ENCODE assay signal across 22 cellular contexts in the genomic region with DNA sequence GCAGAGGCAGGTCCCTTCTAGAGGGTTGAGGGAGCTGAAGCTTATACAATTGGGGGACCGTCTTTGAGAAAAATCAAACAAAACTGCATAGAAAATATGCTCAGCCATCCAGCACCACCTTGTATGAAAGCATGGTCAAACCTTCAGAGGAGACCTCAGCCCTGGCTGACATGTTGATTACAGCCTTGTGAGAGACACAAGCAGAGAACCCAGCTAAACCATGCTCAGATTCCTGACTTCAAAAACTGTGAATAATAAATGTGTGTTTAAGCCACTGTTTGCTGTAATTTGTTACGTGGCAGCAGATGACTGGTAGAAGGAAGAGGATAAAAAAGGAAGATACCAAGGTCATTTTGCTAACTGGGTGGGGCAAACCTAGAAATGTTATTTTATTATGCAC.
DNase-seq lines count a peak whose midpoint lies in the region; FAIRE-seq and TF ChIP-seq lines count a peak whose summit lies in the region.
"Had no signal": no experiment of that assay in that cellular context is flagged by ENCODE, and none has a peak within 500 bp of the region (broad histone marks: within the 10 kb centered on the region; RNA-seq: fewer than 3 reads in every experiment).

No MANE protein-coding gene starts in this region.

- H3K27ac ChIP-seq in astrocyte (ENCODE audit: low read depth, low read length) (no peak overlapping the region), kidney (ENCODE audit: low read depth in 2 of 2, low read length in 2 of 2) (peak overlapping the region; percentile 18 to 66), testis (no peak overlapping the region)

- FAIRE-seq in astrocyte (lab: Jason Lieb, UNC) (no peak), kidney (lab: Jason Lieb, UNC) (no peak)
- FAIRE-seq: GM12878 had no signal

- H3K27ac Mint-ChIP-seq in Calu3 (ENCODE audit: unreplicated experiment): peak overlapping the region; percentile 89
- peak overlapping the region; percentile 49 for H3K27ac Mint-ChIP-seq in astrocyte (ENCODE audit: unreplicated experiment)
- H3K27ac Mint-ChIP-seq: CD4-positive, CD25-positive, alpha-beta regulatory T cell had no signal

- peaks cover 16% of the 10 kb centered on the region for H3K36me3 Mint-ChIP-seq in Calu3 (ENCODE audit: insufficient read depth, unreplicated experiment)
- peaks cover 10% of the 10 kb centered on the region for H3K36me3 Mint-ChIP-seq in astrocyte (ENCODE audit: low read depth, unreplicated experiment)
- H3K36me3 Mint-ChIP-seq: CD4-positive, CD25-positive, alpha-beta regulatory T cell had no signal

- no peaks in the 10 kb centered on the region for H4K20me1 ChIP-seq in astrocyte (ENCODE audit: insufficient read depth, low read length)

- peak overlapping the region; percentile 42 for H3K4me3 Mint-ChIP-seq in Calu3 (ENCODE audit: low read depth, unreplicated experiment)
- no peak overlapping the region for H3K4me3 Mint-ChIP-seq in astrocyte (ENCODE audit: unreplicated experiment)
- H3K4me3 Mint-ChIP-seq: CD4-positive, CD25-positive, alpha-beta regulatory T cell had no signal

- intact Hi-C loops in Calu3 (cut with micrococcal nuclease; ENCODE audit: unreplicated experiment): no loop called here
- intact Hi-C loops in kidney (cut with DNase I): no loop called here
- intact Hi-C loops in testis (cut with DNase I; ENCODE audit: low total_unique reads): no loop called here

- DNase-seq in Calu3 (no peak), astrocyte (ENCODE audit: low read depth) (no peak), kidney (no peak), renal cortical epithelial cell (ENCODE audit: low read depth) (peak; percentile 55), NCI-H146 (lab: John Stamatoyannopoulos, UW) (no peak), testis (no peak), UCSD-AML1 (lab: John Stamatoyannopoulos, UW; ENCODE audit: unreplicated experiment) (no peak)
- DNase-seq: CD4-positive, CD25-positive, alpha-beta regulatory T cell; DMS 273 treated with DMSO at 0.1 percent for 48 hours; DND-41; H7; Karpas-422; MV-4-11; NCI-H1105 treated with DMSO at 0.1 percent for 48 hours; NCI-H1694; NCI-H2081; NCI-H2171; NCI-H345; NCI-H524 treated with DMSO at 0.1 percent for 48 hours; OCI-M1; SHP77 had no signal

- H3K4me2 ChIP-seq in astrocyte (ENCODE audit: low read length): no peak overlapping the region

- no peaks in the 10 kb centered on the region for H3K27me3 Mint-ChIP-seq in Calu3 (ENCODE audit: unreplicated experiment)
- H3K27me3 Mint-ChIP-seq in astrocyte (ENCODE audit: low read depth, unreplicated experiment): no peaks in the 10 kb centered on the region
- H3K27me3 Mint-ChIP-seq: CD4-positive, CD25-positive, alpha-beta regulatory T cell had no signal

- CTCF ChIA-PET in Calu3 (lab: Charles Lee): interaction anchor here (0.5 kb wide), 2 partner anchors 366 to 374 kb away, joined by 3 read pairs; no protein-coding TSS in a partner anchor

- no peaks in the 10 kb centered on the region for H3K36me3 ChIP-seq in astrocyte (ENCODE audit: insufficient read depth, low read length)
- H3K36me3 ChIP-seq in kidney (ENCODE audit: control insufficient read depth in 1 of 2, insufficient read depth in 2 of 2, low read length in 2 of 2): no peaks in the 10 kb centered on the region
- no peaks in the 10 kb centered on the region for H3K36me3 ChIP-seq in testis (ENCODE audit: low read depth, missing control alignments)

- no TSS peak for BruUV-seq in Calu3 (replicated peaks; lab: Mats Ljungman, UMichigan)

- H2AFZ ChIP-seq in astrocyte (ENCODE audit: low read depth, low read length): no peak overlapping the region

- H3K4me3 ChIP-seq in astrocyte (ENCODE audit: insufficient read depth, low read depth, low read length) (no peak overlapping the region), kidney (ENCODE audit: low read length in 2 of 2) (no peak overlapping the region), testis (no peak overlapping the region)
- H3K4me3 ChIP-seq: GM12878 had no signal

- no peaks in the 10 kb centered on the region for H3K4me1 ChIP-seq in astrocyte (ENCODE audit: insufficient read depth, low read length)
- H3K4me1 ChIP-seq in kidney (ENCODE audit: control insufficient read depth in 1 of 2, insufficient read depth in 1 of 2, low read depth in 1 of 2, low read length in 2 of 2): peaks cover 16% of the 10 kb centered on the region in 2 donors
- no peaks in the 10 kb centered on the region for H3K4me1 ChIP-seq in testis

- no peak for TF ChIP-seq POLR2A in testis (IDR thresholded peaks at IDR 0.05)

- no peaks in the 10 kb centered on the region for H3K79me2 ChIP-seq in astrocyte (ENCODE audit: insufficient read depth, low read length)

- WGBS in testis, 2 donors: 95 to 96% methylated on average over 2 of the region's 2 CpGs

- peaks cover 8% of the 10 kb centered on the region for H3K9me3 Mint-ChIP-seq in Calu3 (ENCODE audit: low read depth, unreplicated experiment)
- peaks cover 20% of the 10 kb centered on the region for H3K9me3 Mint-ChIP-seq in astrocyte (ENCODE audit: unreplicated experiment)

- H3K27me3 ChIP-seq in astrocyte (ENCODE audit: insufficient read depth, low read length) (no peaks in the 10 kb centered on the region), testis (no peaks in the 10 kb centered on the region)

- peaks cover 5% of the 10 kb centered on the region for H3K9me3 ChIP-seq in astrocyte (ENCODE audit: insufficient read depth, low read depth, low read length)
- H3K9me3 ChIP-seq in kidney (ENCODE audit: control insufficient read depth in 1 of 2, low read length in 2 of 2): no peaks in the 10 kb centered on the region
- H3K9me3 ChIP-seq in testis: no peaks in the 10 kb centered on the region

- no peak overlapping the region for H3K9ac ChIP-seq in astrocyte (ENCODE audit: low read length)
- no peak overlapping the region for H3K9ac ChIP-seq in kidney (ENCODE audit: low read length in 2 of 2)

- H3K4me1 Mint-ChIP-seq in Calu3 (ENCODE audit: low read depth, unreplicated experiment) (peaks cover 51% of the 10 kb centered on the region), astrocyte (ENCODE audit: low read depth, unreplicated experiment) (peaks cover 15% of the 10 kb centered on the region)
- H3K4me1 Mint-ChIP-seq: CD4-positive, CD25-positive, alpha-beta regulatory T cell had no signal

- no peak for TF ChIP-seq CTCF in Calu3 (IDR thresholded peaks at IDR 0.05; ENCODE audit: unreplicated experiment)
- no peak for TF ChIP-seq CTCF in astrocyte (IDR thresholded peaks at IDR 0.05; ENCODE audit: insufficient read depth, low read depth, low read length)
- TF ChIP-seq CTCF in kidney (IDR thresholded peaks at IDR 0.05; ENCODE audit: borderline replicate concordance, extremely low read depth, insufficient read depth): no peak
- no peak for TF ChIP-seq CTCF in testis (IDR thresholded peaks at IDR 0.05)

Comparison
In these comparisons a context has a peak if more than half of its experiments do, and no peak if none do; other contexts are left out.
1. H3K27ac ChIP-seq: peak in kidney (2 of 2); none in astrocyte (single experiment) and testis (0 of 2).